In the genomic region with DNA sequence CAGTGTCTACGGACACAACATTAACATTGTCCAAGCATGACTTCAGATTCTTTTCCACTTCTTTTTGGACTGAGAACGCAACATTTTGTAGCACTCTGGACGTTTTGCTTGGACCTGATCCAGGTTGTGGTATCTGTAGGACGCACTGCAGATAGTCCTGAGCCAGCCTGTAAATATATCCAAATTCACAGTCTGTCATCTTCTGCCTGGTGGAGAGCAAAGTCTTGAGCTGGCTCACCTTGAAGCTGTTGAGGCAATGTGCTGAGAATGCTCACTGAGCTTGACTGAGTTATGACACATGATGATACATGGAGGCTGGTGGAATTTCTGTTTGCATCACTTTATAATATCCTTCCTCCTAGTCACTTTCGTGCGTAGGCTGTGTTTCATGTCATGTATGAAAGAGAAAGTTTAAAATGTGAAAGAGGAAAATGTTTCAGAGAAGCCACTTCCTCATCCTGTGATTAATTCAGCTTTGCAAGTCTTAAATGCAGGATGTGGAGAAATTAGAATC, we compare ENCODE assay signal across 8 cellular contexts. TPM values are rescaled to one million over a fixed set of nuclear protein-coding genes. Genes with fewer than 3 reads are reported as not detected.
A peak's percentile ranks its signal among the peaks of the same experiment; 100 is the strongest.
DNase-seq lines count a peak whose midpoint lies in the region; ATAC-seq and TF ChIP-seq lines count a peak whose summit lies in the region.

A gene (minus strand): TSS at position 276 of the 514 bp plus-strand sequence. CDS start 77 bp downstream, at position 199.

- peaks cover 4% of the 10 kb centered on the region for H3K36me3 Mint-ChIP-seq in T-helper 2 cell treated with Interferon-gamma antibody and Interleukin-4, amounts not matched to agents 5 μg/mL and 100 μg/mL, for 36 hours (ENCODE audit: low read depth)

- H3K27ac Mint-ChIP-seq in T-helper 2 cell treated with Interferon-gamma antibody and Interleukin-4, amounts not matched to agents 5 μg/mL and 100 μg/mL, for 36 hours = peak within 1 kb of the TSS; percentile 95

- DNase-seq in Right ventricle myocardium superior = no peak
- no peak for DNase-seq in cardiac septum (ENCODE audit: low spot score)
- peak; percentile 83 for DNase-seq in T-helper 2 cell treated with Interferon-gamma antibody and Interleukin-4, amounts not matched to agents 5 μg/mL and 100 μg/mL, for 36 hours (ENCODE audit: low spot score)
- DNase-seq in cardiac fibroblast (ENCODE audit: low read depth in 2 of 2) = peak; percentile 72 to 96
- no peak for DNase-seq in omental fat pad (ENCODE audit: low spot score)
- DNase-seq in NCI-H82 treated with DMSO at 0.1 percent for 48 hours (lab: John Stamatoyannopoulos, UW; ENCODE audit: unreplicated experiment) = no peak
- DNase-seq in DMS79 (lab: John Stamatoyannopoulos, UW) = no peak

- peaks cover 50% of the 10 kb centered on the region for H3K4me1 Mint-ChIP-seq in T-helper 2 cell treated with Interferon-gamma antibody and Interleukin-4, amounts not matched to agents 5 μg/mL and 100 μg/mL, for 36 hours (ENCODE audit: low read depth)

- H3K4me3 Mint-ChIP-seq in T-helper 2 cell treated with Interferon-gamma antibody and Interleukin-4, amounts not matched to agents 5 μg/mL and 100 μg/mL, for 36 hours = peak within 1 kb of the TSS; percentile 92

- peak; percentile 55 for ATAC-seq in Right ventricle myocardium superior (ENCODE audit: poor library complexity)
- ATAC-seq in HG03432 (IDR thresholded peaks at IDR 0.05; ENCODE audit: unreplicated experiment) = peak; percentile 62
- ATAC-seq in omental fat pad (ENCODE audit: low FRiP score) = peak; percentile 86

- H3K9me3 Mint-ChIP-seq in T-helper 2 cell treated with Interferon-gamma antibody and Interleukin-4, amounts not matched to agents 5 μg/mL and 100 μg/mL, for 36 hours = no peaks in the 10 kb centered on the region

- H3K4me3 ChIP-seq in cardiac fibroblast (replicated peaks in 1 of 2; ENCODE audit: low read depth in 2 of 2, low read length in 2 of 2) = peak within 1 kb of the TSS in 1 of 2 donors; percentile 8

- intact Hi-C loops in Right ventricle myocardium superior (cut with DNase I) (no loop called here), cardiac septum (cut with DNase I) (no loop called here)

- H3K27me3 Mint-ChIP-seq in T-helper 2 cell treated with Interferon-gamma antibody and Interleukin-4, amounts not matched to agents 5 μg/mL and 100 μg/mL, for 36 hours (ENCODE audit: low read depth) = no peaks in the 10 kb centered on the region

- TF ChIP-seq CTCF in cardiac fibroblast (IDR thresholded peaks at IDR 0.05; ENCODE audit: low read depth, low read length) = no peak
- no peak for TF ChIP-seq CTCF in omental fat pad (IDR thresholded peaks at IDR 0.05)

RNA-seq across cellular contexts. Expression of the gene that starts here (rescaled TPM):
- total RNA-seq in Right ventricle myocardium superior = 0.43 TPM
- 1.1 TPM for total RNA-seq in cardiac septum
- total RNA-seq in omental fat pad = 10 to 100 TPM in 3 of 4 donors, 1 to 10 TPM in 1; 1.8 to 20.4 (median 16.1) TPM

Comparison
In these comparisons a context has a peak if more than half of its experiments do, and no peak if none do; other contexts are left out.
1. Peak in ATAC-seq in Right ventricle myocardium superior; RNA of the gene not detected or under 1 TPM.
2. DNase-seq: peak in T-helper 2 cell treated with Interferon-gamma antibody and Interleukin-4, amounts not matched to agents 5 μg/mL and 100 μg/mL, for 36 hours (single experiment) and cardiac fibroblast (2 of 2); none in Right ventricle myocardium superior (single experiment), cardiac septum (single experiment), omental fat pad (single experiment), NCI-H82 treated with DMSO at 0.1 percent for 48 hours (single experiment) and DMS79 (single experiment).
3. Peak in every context shown above with its lines, with median percentiles within 50 percentile points of each other: ATAC-seq.